1 cellular context compared by ENCODE assay signal in genomic region chr21:45012661-45013270, GRCh38.
TF ChIP-seq lines count a peak whose summit lies in the region.

No MANE protein-coding gene starts in this region.

TF ChIP-seq in HepG2, 621 proteins besides CTCF, POLR2A, EP300 and RAD21 (continued from another document):
- TF ChIP-seq ZNF281 (CRISPR knock-in tag; IDR thresholded peaks at IDR 0.05; ENCODE audit: borderline replicate concordance) (no peak), NCOA1 (CRISPR knock-in tag; IDR thresholded peaks at IDR 0.05) (peak; percentile 6; the same call in 1 of the 2 replicates), JUND (CRISPR knock-in tag; IDR thresholded peaks at IDR 0.05) (no peak), ZNF749 (CRISPR knock-in tag; IDR thresholded peaks at IDR 0.05; ENCODE audit: borderline replicate concordance) (peak; percentile 43; the same call in 1 of the 2 replicates), ZNF18 (CRISPR knock-in tag; IDR thresholded peaks at IDR 0.05; ENCODE audit: insufficient replicate concordance) (peak; percentile 44), HIVEP1 (CRISPR knock-in tag; IDR thresholded peaks at IDR 0.05) (no peak), TERF1 (CRISPR knock-in tag; IDR thresholded peaks at IDR 0.05) (0 out of 2 replicates have a peak, but pooled peaks have one; percentile 17), ZNF770 (CRISPR knock-in tag; IDR thresholded peaks at IDR 0.05) (0 out of 2 replicates have a peak, but pooled peaks have one; percentile 3), ETV6 (CRISPR knock-in tag; conservative IDR thresholded peaks at IDR 0.05) (no peak), DR1 (CRISPR knock-in tag; IDR thresholded peaks at IDR 0.05) (no peak), BATF2 (CRISPR knock-in tag; IDR thresholded peaks at IDR 0.05) (no peak), SAFB2 (CRISPR knock-in tag; IDR thresholded peaks at IDR 0.05; ENCODE audit: borderline replicate concordance, low read depth) (no peak)
